In the genomic region with DNA sequence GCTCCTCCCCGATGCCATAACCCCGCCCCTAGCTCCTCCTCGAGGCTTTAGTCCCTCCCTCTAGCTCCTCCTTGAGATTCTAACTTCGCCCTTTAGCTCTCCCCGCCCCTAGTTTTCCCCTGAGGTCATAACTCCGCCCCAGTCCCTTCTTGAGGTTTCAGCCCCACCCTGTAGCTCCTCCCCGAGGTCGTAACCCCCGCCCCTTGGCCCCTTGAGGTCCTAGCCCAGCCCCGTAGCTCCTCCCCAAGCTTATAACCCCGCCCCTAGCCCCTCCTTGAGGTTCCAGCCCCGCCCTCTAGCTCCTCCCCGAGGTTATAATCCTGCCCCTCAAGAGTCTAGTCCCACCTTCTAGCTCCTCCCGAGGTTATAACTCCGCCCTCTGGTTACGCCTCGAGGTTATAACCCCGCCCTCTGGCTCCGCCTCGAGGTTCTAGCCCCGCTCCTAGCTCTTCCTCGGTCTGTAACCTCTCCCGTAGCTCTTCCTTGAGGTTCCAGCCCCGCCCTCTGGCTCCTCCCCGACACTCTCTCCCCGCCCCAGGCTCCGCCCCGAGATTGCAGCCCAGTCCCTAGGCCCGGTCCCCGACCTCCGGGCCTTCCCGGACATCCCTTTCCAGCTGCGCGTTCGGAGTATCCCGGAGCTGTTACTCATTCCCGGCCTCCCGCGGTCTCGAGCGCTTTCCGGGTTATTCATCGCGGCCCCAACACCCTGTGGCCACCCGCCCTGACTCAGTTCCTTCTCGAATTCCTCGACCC, we compare ENCODE assay signal across 8 cellular contexts. TPM values are rescaled to one million over a fixed set of nuclear protein-coding genes. Genes with fewer than 3 reads are reported as not detected.
DNase-seq lines count a peak whose midpoint lies in the region; ATAC-seq and TF ChIP-seq lines count a peak whose summit lies in the region.

No MANE protein-coding gene starts in this region.

- peak in 1 of 2 donors; percentile 12 for TF ChIP-seq RAD21 in liver (IDR thresholded peaks at IDR 0.05)

- H3K9me3 ChIP-seq in BE2C (no peaks in the 10 kb centered on the region), liver (ENCODE audit: control insufficient read depth in 4 of 4, low read length in 3 of 4) (no peaks in the 10 kb centered on the region)

- no peak overlapping the region for H3K9ac ChIP-seq in liver (ENCODE audit: low read depth in 1 of 2, low read length in 2 of 2)

- peak; percentile 69 for ATAC-seq in HG03457 (IDR thresholded peaks at IDR 0.05; ENCODE audit: unreplicated experiment)

- H3K27me3 ChIP-seq in BE2C (peaks cover 18% of the 10 kb centered on the region), liver (ENCODE audit: control insufficient read depth in 4 of 4, insufficient read depth in 4 of 4, low read length in 3 of 4) (peaks cover 0 to 9% (median 0%) of the 10 kb centered on the region in 4 donors)

- DNase-seq in BE2C = peak; percentile 98
- peak; percentile 80 for DNase-seq in GM19240 (ENCODE audit: insufficient read length, low spot score)
- DNase-seq in NCI-H526 (lab: John Stamatoyannopoulos, UW) = peak; percentile 98 to 100
- DNase-seq in activated CD4-positive, alpha-beta T cell treated with anti-CD3 and anti-CD28 coated beads, Interleukin-2, amount 50 U/mL, for 48 hours = peak; percentile 96 to 97
- DNase-seq in dermis microvascular lymphatic vessel endothelial cell (ENCODE audit: low read depth in 2 of 2) = peak; percentile 99
- peak; percentile 93 for DNase-seq in stimulated activated CD4-positive, alpha-beta T cell treated with anti-CD3 and anti-CD28 coated beads, Interleukin-4, amount 100 ng/mL, for 1 hour

- H3K36me3 ChIP-seq in BE2C (no peaks in the 10 kb centered on the region), liver (ENCODE audit: control insufficient read depth in 4 of 4, insufficient read depth in 3 of 4, low read depth in 1 of 4, low read length in 3 of 4) (peaks cover 0 to 3% (median 0%) of the 10 kb centered on the region in 4 donors)

- peak overlapping the region; percentile 78 to 80 for H3K27ac ChIP-seq in liver (ENCODE audit: low read depth in 1 of 2, low read length in 2 of 2)

- peak overlapping the region; percentile 43 for H3K4me3 ChIP-seq in BE2C (ENCODE audit: low read depth, low read length)
- H3K4me3 ChIP-seq in liver (ENCODE audit: low read depth in 1 of 3, low read length in 3 of 3) = peak overlapping the region in 2 of 3 donors; percentile 25 to 30

- TF ChIP-seq CTCF in BE2C (IDR thresholded peaks at IDR 0.05; ENCODE audit: low read depth, low read length) (no peak), liver (IDR thresholded peaks at IDR 0.05; ENCODE audit: low read depth, low read length, missing input control) (no peak)

- H3K4me1 ChIP-seq in BE2C (no peaks in the 10 kb centered on the region), liver (ENCODE audit: control insufficient read depth in 4 of 4, insufficient read depth in 4 of 4, low read length in 3 of 4) (peaks cover 2 to 15% (median 6%) of the 10 kb centered on the region in 4 donors)

- 3% methylated on average over 47 of the region's 47 CpGs for WGBS in liver

TF ChIP-seq in liver, 16 proteins besides CTCF, POLR2A, EP300 and RAD21:
- TF ChIP-seq YY1 (IDR thresholded peaks at IDR 0.05) (peak; percentile 24), FOXA1 (IDR thresholded peaks at IDR 0.05) (no peak), FOXA2 (IDR thresholded peaks at IDR 0.05) (no peak), JUND (IDR thresholded peaks at IDR 0.05) (no peak), HNF4G (IDR thresholded peaks at IDR 0.05) (no peak), HNF4A (conservative IDR thresholded peaks at IDR 0.05) (peak in 1 of 2 donors; percentile 32), GABPA (IDR thresholded peaks at IDR 0.05 in 1 of 2, conservative IDR thresholded peaks at IDR 0.05 in 1 of 2) (peak in 1 of 2 donors; percentile 8), TAF1 (conservative IDR thresholded peaks at IDR 0.05) (peak; percentile 58), SP1 (IDR thresholded peaks at IDR 0.05) (peak; percentile 88), NR2F2 (IDR thresholded peaks at IDR 0.05) (peak; percentile 93), RXRA (IDR thresholded peaks at IDR 0.05) (peak; percentile 18 to 61), EGR1 (IDR thresholded peaks at IDR 0.05; ENCODE audit: low read depth in 2 of 2) (no peak)
- TF ChIP-seq, protein P1, sequence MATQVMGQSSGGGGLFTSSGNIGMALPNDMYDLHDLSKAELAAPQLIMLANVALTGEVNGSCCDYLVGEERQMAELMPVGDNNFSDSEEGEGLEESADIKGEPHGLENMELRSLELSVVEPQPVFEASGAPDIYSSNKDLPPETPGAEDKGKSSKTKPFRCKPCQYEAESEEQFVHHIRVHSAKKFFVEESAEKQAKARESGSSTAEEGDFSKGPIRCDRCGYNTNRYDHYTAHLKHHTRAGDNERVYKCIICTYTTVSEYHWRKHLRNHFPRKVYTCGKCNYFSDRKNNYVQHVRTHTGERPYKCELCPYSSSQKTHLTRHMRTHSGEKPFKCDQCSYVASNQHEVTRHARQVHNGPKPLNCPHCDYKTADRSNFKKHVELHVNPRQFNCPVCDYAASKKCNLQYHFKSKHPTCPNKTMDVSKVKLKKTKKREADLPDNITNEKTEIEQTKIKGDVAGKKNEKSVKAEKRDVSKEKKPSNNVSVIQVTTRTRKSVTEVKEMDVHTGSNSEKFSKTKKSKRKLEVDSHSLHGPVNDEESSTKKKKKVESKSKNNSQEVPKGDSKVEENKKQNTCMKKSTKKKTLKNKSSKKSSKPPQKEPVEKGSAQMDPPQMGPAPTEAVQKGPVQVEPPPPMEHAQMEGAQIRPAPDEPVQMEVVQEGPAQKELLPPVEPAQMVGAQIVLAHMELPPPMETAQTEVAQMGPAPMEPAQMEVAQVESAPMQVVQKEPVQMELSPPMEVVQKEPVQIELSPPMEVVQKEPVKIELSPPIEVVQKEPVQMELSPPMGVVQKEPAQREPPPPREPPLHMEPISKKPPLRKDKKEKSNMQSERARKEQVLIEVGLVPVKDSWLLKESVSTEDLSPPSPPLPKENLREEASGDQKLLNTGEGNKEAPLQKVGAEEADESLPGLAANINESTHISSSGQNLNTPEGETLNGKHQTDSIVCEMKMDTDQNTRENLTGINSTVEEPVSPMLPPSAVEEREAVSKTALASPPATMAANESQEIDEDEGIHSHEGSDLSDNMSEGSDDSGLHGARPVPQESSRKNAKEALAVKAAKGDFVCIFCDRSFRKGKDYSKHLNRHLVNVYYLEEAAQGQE (IDR thresholded peaks at IDR 0.05) = no peak
- TF ChIP-seq, protein P2, sequence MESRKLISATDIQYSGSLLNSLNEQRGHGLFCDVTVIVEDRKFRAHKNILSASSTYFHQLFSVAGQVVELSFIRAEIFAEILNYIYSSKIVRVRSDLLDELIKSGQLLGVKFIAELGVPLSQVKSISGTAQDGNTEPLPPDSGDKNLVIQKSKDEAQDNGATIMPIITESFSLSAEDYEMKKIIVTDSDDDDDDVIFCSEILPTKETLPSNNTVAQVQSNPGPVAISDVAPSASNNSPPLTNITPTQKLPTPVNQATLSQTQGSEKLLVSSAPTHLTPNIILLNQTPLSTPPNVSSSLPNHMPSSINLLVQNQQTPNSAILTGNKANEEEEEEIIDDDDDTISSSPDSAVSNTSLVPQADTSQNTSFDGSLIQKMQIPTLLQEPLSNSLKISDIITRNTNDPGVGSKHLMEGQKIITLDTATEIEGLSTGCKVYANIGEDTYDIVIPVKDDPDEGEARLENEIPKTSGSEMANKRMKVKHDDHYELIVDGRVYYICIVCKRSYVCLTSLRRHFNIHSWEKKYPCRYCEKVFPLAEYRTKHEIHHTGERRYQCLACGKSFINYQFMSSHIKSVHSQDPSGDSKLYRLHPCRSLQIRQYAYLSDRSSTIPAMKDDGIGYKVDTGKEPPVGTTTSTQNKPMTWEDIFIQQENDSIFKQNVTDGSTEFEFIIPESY (IDR thresholded peaks at IDR 0.05) = no peak
- TF ChIP-seq, protein P3, sequence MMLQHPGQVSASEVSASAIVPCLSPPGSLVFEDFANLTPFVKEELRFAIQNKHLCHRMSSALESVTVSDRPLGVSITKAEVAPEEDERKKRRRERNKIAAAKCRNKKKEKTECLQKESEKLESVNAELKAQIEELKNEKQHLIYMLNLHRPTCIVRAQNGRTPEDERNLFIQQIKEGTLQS (IDR thresholded peaks at IDR 0.05) = no peak
- TF ChIP-seq, protein P4, sequence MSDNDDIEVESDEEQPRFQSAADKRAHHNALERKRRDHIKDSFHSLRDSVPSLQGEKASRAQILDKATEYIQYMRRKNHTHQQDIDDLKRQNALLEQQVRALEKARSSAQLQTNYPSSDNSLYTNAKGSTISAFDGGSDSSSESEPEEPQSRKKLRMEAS (IDR thresholded peaks at IDR 0.05) = no peak

RNA-seq across cellular contexts. Expression of a gene that starts 1.4 kb away (rescaled TPM):
- polyA plus RNA-seq in BE2C (2012; ENCODE audit: insufficient read depth, insufficient read length, low read depth) = 0.66 TPM
- total RNA-seq in dermis microvascular lymphatic vessel endothelial cell = 9.6 and 12.8 TPM in 2 replicates
- total RNA-seq in liver = 1 to 10 TPM; 2.8 to 3.7 TPM
- 1 to 10 TPM; 1.1 to 1.9 TPM for polyA plus RNA-seq in liver

RNA-seq across cellular contexts. Expression of a gene that starts 28.9 kb away (rescaled TPM):
- polyA plus RNA-seq in BE2C (2012; ENCODE audit: insufficient read depth, insufficient read length, low read depth) = 8.9 TPM
- total RNA-seq in dermis microvascular lymphatic vessel endothelial cell = 9.2 and 22.9 TPM in 2 replicates
- 1 to 10 TPM; 2.8 to 3.7 TPM for total RNA-seq in liver
- 1 to 10 TPM in 1 of 2 donors, under 1 TPM in 1; 0.47 to 4.9 TPM for polyA plus RNA-seq in liver

RNA-seq across cellular contexts. Expression of a gene that starts 47.3 kb away (rescaled TPM):
- polyA plus RNA-seq in BE2C (2012; ENCODE audit: insufficient read depth, insufficient read length, low read depth) = not detected
- not detected in 2 replicates for total RNA-seq in dermis microvascular lymphatic vessel endothelial cell
- total RNA-seq in liver = not detected
- polyA plus RNA-seq in liver = not detected

RNA-seq across cellular contexts. Expression of a gene that starts 49.2 kb away (rescaled TPM):
- 235 TPM for polyA plus RNA-seq in BE2C (2012; ENCODE audit: insufficient read depth, insufficient read length, low read depth)
- total RNA-seq in dermis microvascular lymphatic vessel endothelial cell (55.1 and 60.6 TPM in 2 replicates), liver (10 to 100 TPM in 1 of 2 donors, 1 to 10 TPM in 1; 9.7 to 22.1 TPM)
- 10 to 100 TPM in 1 of 2 donors, 1 to 10 TPM in 1; 6.5 to 19.1 TPM for polyA plus RNA-seq in liver

RNA-seq across cellular contexts. Expression of a gene that starts 56.7 kb away (rescaled TPM):
- polyA plus RNA-seq in BE2C (2012; ENCODE audit: insufficient read depth, insufficient read length, low read depth) = 0.45 TPM
- under 0.01 TPM in 1 of 2 replicates, not detected in the other for total RNA-seq in dermis microvascular lymphatic vessel endothelial cell
- under 1 TPM; 0.08 to 0.09 TPM for total RNA-seq in liver
- under 1 TPM; 0.07 to 0.09 TPM for polyA plus RNA-seq in liver

Comparison
In these comparisons a context has a peak if more than half of its experiments do, and no peak if none do; other contexts are left out.
1. Peak in every context shown above with its lines: DNase-seq, ATAC-seq, H3K4me3 ChIP-seq and H3K27ac ChIP-seq.